Comparison of ENCODE assay signal across 8 cellular contexts in the genomic region with DNA sequence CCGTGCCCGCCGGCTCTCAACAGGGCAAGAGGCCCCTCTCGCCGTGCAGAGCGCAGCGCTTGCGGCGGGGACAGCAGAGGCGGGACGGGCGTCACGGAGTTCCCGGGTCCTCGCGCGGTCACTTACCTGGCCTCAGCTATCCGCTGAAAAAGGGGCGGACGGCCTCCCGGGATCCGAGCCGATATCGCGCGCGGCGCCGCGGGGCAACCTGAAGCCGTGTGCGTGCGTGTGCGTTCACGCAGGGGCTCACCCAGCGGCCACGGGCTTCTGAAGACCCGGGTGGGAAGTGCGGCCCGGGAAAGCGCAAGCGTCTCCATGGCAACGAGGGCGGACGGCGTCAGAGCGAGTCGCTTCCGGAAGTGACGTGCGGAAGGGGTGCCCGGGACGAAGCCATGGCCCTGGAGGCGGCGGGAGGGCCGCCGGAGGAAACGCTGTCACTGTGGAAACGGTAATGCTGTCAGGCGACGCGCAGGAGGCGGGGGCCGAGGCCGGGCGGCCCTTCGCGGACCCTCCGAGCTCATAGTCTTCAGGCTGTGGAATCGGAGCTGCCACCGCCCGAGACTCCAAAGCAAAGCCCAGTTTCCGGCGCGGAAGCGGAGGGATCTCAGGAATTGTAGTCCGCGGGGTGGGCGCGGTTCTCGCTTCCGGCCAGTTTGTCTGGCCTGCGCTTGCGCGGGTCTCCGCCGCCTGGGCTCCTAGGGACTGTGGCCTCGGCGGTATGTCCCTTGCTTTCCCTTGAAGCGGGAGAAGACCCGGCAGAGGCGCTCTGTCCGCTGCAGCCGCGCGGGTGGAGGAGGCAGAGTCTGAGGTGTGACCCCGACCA. TPM values are rescaled to one million over a fixed set of nuclear protein-coding genes. Genes with fewer than 3 reads are reported as not detected.
DNase-seq lines count a peak whose midpoint lies in the region; ATAC-seq and TF ChIP-seq lines count a peak whose summit lies in the region.

A gene (plus strand): TSS at position 365 of the 823 bp plus-strand sequence. CDS start 28 bp downstream, at position 393.

- intact Hi-C loops in Right ventricle myocardium inferior (cut with DNase I), result no loop called here

- no peak for TF ChIP-seq CTCF in GM12865 (IDR thresholded peaks at IDR 0.05; ENCODE audit: insufficient read depth, low read depth, low read length, missing control alignments)
- no peak for TF ChIP-seq CTCF in osteocyte (IDR thresholded peaks at IDR 0.05)
- no peak for TF ChIP-seq CTCF in thoracic aorta (IDR thresholded peaks at IDR 0.05)

- no peaks in the 10 kb centered on the region for H3K9me3 Mint-ChIP-seq in activated naive CD8-positive, alpha-beta T cell treated with anti-CD3 and anti-CD28 coated beads, Interleukin-2, amount 10 ng/mL, durations not matched to agents 7 days and 5 days
- no peaks in the 10 kb centered on the region for H3K9me3 Mint-ChIP-seq in osteocyte (ENCODE audit: unreplicated experiment)

- peaks cover 14% of the 10 kb centered on the region for H3K4me1 Mint-ChIP-seq in activated naive CD8-positive, alpha-beta T cell treated with anti-CD3 and anti-CD28 coated beads, Interleukin-2, amount 10 ng/mL, durations not matched to agents 7 days and 5 days
- peaks cover 26% of the 10 kb centered on the region for H3K4me1 Mint-ChIP-seq in osteocyte (ENCODE audit: unreplicated experiment)

- H3K36me3 Mint-ChIP-seq in activated naive CD8-positive, alpha-beta T cell treated with anti-CD3 and anti-CD28 coated beads, Interleukin-2, amount 10 ng/mL, durations not matched to agents 7 days and 5 days, result peaks cover 11% of the 10 kb centered on the region
- peaks cover 13% of the 10 kb centered on the region for H3K36me3 Mint-ChIP-seq in osteocyte (ENCODE audit: unreplicated experiment)

- ATAC-seq in HG02798 (IDR thresholded peaks at IDR 0.05; ENCODE audit: poor library complexity, unreplicated experiment), result peak; percentile 97
- peak; percentile 91 for ATAC-seq in activated naive CD8-positive, alpha-beta T cell treated with anti-CD3 and anti-CD28 coated beads, Interleukin-2, amount 10 ng/mL, durations not matched to agents 7 days and 5 days (ENCODE audit: low read depth)
- peak; percentile 97 for ATAC-seq in Right ventricle myocardium inferior
- peak; percentile 94 for ATAC-seq in thoracic aorta (ENCODE audit: insufficient number of reproducible peaks, low FRiP score, low read depth)

- H3K4me1 ChIP-seq in thoracic aorta (ENCODE audit: control insufficient read depth in 1 of 2, low read depth in 2 of 2), result peaks cover 12 to 19% of the 10 kb centered on the region in 2 donors

- H3K4me3 ChIP-seq in GM12865 (ENCODE audit: low read depth, low read length) (peak within 1 kb of the TSS; percentile 78), thoracic aorta (peak within 1 kb of the TSS; percentile 96)

- H3K27ac Mint-ChIP-seq in activated naive CD8-positive, alpha-beta T cell treated with anti-CD3 and anti-CD28 coated beads, Interleukin-2, amount 10 ng/mL, durations not matched to agents 7 days and 5 days, result peak within 1 kb of the TSS; percentile 73
- peak within 1 kb of the TSS; percentile 98 for H3K27ac Mint-ChIP-seq in osteocyte (ENCODE audit: unreplicated experiment)

- H3K4me3 Mint-ChIP-seq in activated naive CD8-positive, alpha-beta T cell treated with anti-CD3 and anti-CD28 coated beads, Interleukin-2, amount 10 ng/mL, durations not matched to agents 7 days and 5 days, result peak within 1 kb of the TSS; percentile 84
- peak within 1 kb of the TSS; percentile 88 for H3K4me3 Mint-ChIP-seq in osteocyte (ENCODE audit: unreplicated experiment)

- H3K27me3 ChIP-seq in thoracic aorta (replicated peaks; ENCODE audit: insufficient read depth), result no peaks in the 10 kb centered on the region

- H3K27ac ChIP-seq in thoracic aorta, result peak within 1 kb of the TSS; percentile 91 to 93

- H3K9me3 ChIP-seq in thoracic aorta, result no peaks in the 10 kb centered on the region

- DNase-seq in GM12865 (ENCODE audit: low read depth) (peak; percentile 94), NCI-H1436 (lab: John Stamatoyannopoulos, UW) (peak; percentile 98), SW 1271 (lab: John Stamatoyannopoulos, UW) (peak; percentile 79 to 92), Right ventricle myocardium inferior (ENCODE audit: missing footprints) (peak; percentile 97), osteocyte (ENCODE audit: extremely low spot score, unreplicated experiment) (peak; percentile 96), thoracic aorta (ENCODE audit: low spot score) (peak; percentile 78)
- DNase-seq in activated naive CD8-positive, alpha-beta T cell treated with anti-CD3 and anti-CD28 coated beads, Interleukin-2, amount 10 ng/mL, durations not matched to agents 7 days and 5 days, result peak; percentile 90

- POLR2A ChIA-PET in activated naive CD8-positive, alpha-beta T cell treated with anti-CD3 and anti-CD28 coated beads, Interleukin-2, amount 10 ng/mL, durations not matched to agents 7 days and 5 days (lab: Charles Lee), result interaction anchor here (1.1 to 2.4 kb wide), 3 partner anchors 40 to 313 kb away, joined by 4 to 14 read pairs (median 4); a partner anchor contains a TSS

- H3K36me3 ChIP-seq in thoracic aorta, result no peaks in the 10 kb centered on the region

- H3K27me3 Mint-ChIP-seq in activated naive CD8-positive, alpha-beta T cell treated with anti-CD3 and anti-CD28 coated beads, Interleukin-2, amount 10 ng/mL, durations not matched to agents 7 days and 5 days, result peaks cover 30% of the 10 kb centered on the region
- H3K27me3 Mint-ChIP-seq in osteocyte (ENCODE audit: unreplicated experiment), result peaks cover 3% of the 10 kb centered on the region

RNA-seq across cellular contexts. Expression of the gene that starts here (rescaled TPM):
- 10 to 100 TPM; 17.8 to 23.1 TPM for total RNA-seq in activated naive CD8-positive, alpha-beta T cell treated with anti-CD3 and anti-CD28 coated beads, Interleukin-2, amount 10 ng/mL, durations not matched to agents 7 days and 5 days
- total RNA-seq in Right ventricle myocardium inferior, result 10.7 TPM
- 33.2 and 39.1 TPM in 2 replicates for total RNA-seq in osteocyte
- 10 to 100 TPM; 27.3 to 46.7 TPM for total RNA-seq in thoracic aorta

Comparison
In these comparisons a context has a peak if more than half of its experiments do, and no peak if none do; other contexts are left out.
1. Peak in every context shown above with its lines: DNase-seq, ATAC-seq, H3K4me3 ChIP-seq and H3K27ac ChIP-seq.